26 cellular contexts compared by ENCODE assay signal in genomic region chr1:61186753-61187152, GRCh38.
DNase-seq lines count a peak whose midpoint lies in the region; ATAC-seq and TF ChIP-seq lines count a peak whose summit lies in the region.
"Had no signal": no experiment of that assay in that cellular context is flagged by ENCODE, and none has a peak within 500 bp of the region (broad histone marks: within the 10 kb centered on the region; RNA-seq: fewer than 3 reads in every experiment).

No MANE protein-coding gene starts in this region.

- H3K9me3 Mint-ChIP-seq in progenitor cell of endocrine pancreas (ENCODE audit: low read depth) = no peaks in the 10 kb centered on the region
- H3K9me3 Mint-ChIP-seq in activated CD8-positive, alpha-beta T cell treated with anti-CD3 and anti-CD28 coated beads, Interleukin-2, amount 10 ng/mL, durations not matched to agents 7 days and 5 days (ENCODE audit: insufficient read depth) = no peaks in the 10 kb centered on the region
- H3K9me3 Mint-ChIP-seq: activated naive CD8-positive, alpha-beta T cell treated with anti-CD3 and anti-CD28 coated beads, Interleukin-2, amount 50 U/mL, for 24 hours had no signal

- H3K27ac ChIP-seq in esophagus squamous epithelium (peak overlapping the region in 3 of 4 donors; percentile 29 to 65 (median 46)), thoracic aorta (peak overlapping the region; percentile 86)
- H3K27ac ChIP-seq: 22Rv1, neutrophil, upper lobe of left lung had no signal

- H3K4me1 Mint-ChIP-seq in progenitor cell of endocrine pancreas (ENCODE audit: low read depth) = peaks cover 5% of the 10 kb centered on the region
- H3K4me1 Mint-ChIP-seq in activated CD8-positive, alpha-beta T cell treated with anti-CD3 and anti-CD28 coated beads, Interleukin-2, amount 10 ng/mL, durations not matched to agents 7 days and 5 days (ENCODE audit: low read depth) = no peaks in the 10 kb centered on the region
- H3K4me1 Mint-ChIP-seq: activated naive CD8-positive, alpha-beta T cell treated with anti-CD3 and anti-CD28 coated beads, Interleukin-2, amount 50 U/mL, for 24 hours had no signal

- H3K27me3 Mint-ChIP-seq in progenitor cell of endocrine pancreas = peaks cover 41% of the 10 kb centered on the region
- peaks cover 11% of the 10 kb centered on the region for H3K27me3 Mint-ChIP-seq in activated CD8-positive, alpha-beta T cell treated with anti-CD3 and anti-CD28 coated beads, Interleukin-2, amount 10 ng/mL, durations not matched to agents 7 days and 5 days (ENCODE audit: low read depth)
- H3K27me3 Mint-ChIP-seq: activated naive CD8-positive, alpha-beta T cell treated with anti-CD3 and anti-CD28 coated beads, Interleukin-2, amount 50 U/mL, for 24 hours had no signal

- CTCF ChIA-PET in activated CD8-positive, alpha-beta T cell treated with anti-CD3 and anti-CD28 coated beads, Interleukin-2, amount 10 ng/mL, durations not matched to agents 7 days and 5 days (lab: Charles Lee) = no interaction called here

- TF ChIP-seq CTCF in esophagus squamous epithelium (IDR thresholded peaks at IDR 0.05) (no peak), progenitor cell of endocrine pancreas (IDR thresholded peaks at IDR 0.05; ENCODE audit: unreplicated experiment) (no peak), thoracic aorta (IDR thresholded peaks at IDR 0.05) (no peak)

- H3K36me3 Mint-ChIP-seq in progenitor cell of endocrine pancreas (ENCODE audit: insufficient read depth) = no peaks in the 10 kb centered on the region
- H3K36me3 Mint-ChIP-seq in activated CD8-positive, alpha-beta T cell treated with anti-CD3 and anti-CD28 coated beads, Interleukin-2, amount 10 ng/mL, durations not matched to agents 7 days and 5 days (ENCODE audit: low read depth) = no peaks in the 10 kb centered on the region

- H3K4me3 ChIP-seq in esophagus squamous epithelium (no peak overlapping the region), thoracic aorta (no peak overlapping the region)
- H3K4me3 ChIP-seq: K562, upper lobe of left lung had no signal

- no peaks in the 10 kb centered on the region for H3K36me3 ChIP-seq in esophagus squamous epithelium
- H3K36me3 ChIP-seq in thoracic aorta = no peaks in the 10 kb centered on the region
- H3K36me3 ChIP-seq: BE2C, neutrophil, upper lobe of left lung had no signal

- ATAC-seq in thoracic aorta (ENCODE audit: insufficient number of reproducible peaks, low FRiP score, low read depth) (no peak), HG03045 (IDR thresholded peaks at IDR 0.05; ENCODE audit: unreplicated experiment) (no peak), HG03139 (IDR thresholded peaks at IDR 0.05; ENCODE audit: unreplicated experiment) (no peak)
- ATAC-seq in activated CD8-positive, alpha-beta T cell treated with anti-CD3 and anti-CD28 coated beads, Interleukin-2, amount 10 ng/mL, durations not matched to agents 7 days and 5 days = no peak
- ATAC-seq: activated naive CD8-positive, alpha-beta T cell treated with anti-CD3 and anti-CD28 coated beads, Interleukin-2, amount 50 U/mL, for 24 hours; K562 had no signal

- H3K4me1 ChIP-seq in esophagus squamous epithelium (peaks cover 22 to 88% (median 39%) of the 10 kb centered on the region in 3 donors), thoracic aorta (ENCODE audit: control insufficient read depth in 1 of 2, low read depth in 2 of 2) (peaks cover 28 to 86% of the 10 kb centered on the region in 2 donors)

- peak overlapping the region; percentile 2 for H3K27ac Mint-ChIP-seq in progenitor cell of endocrine pancreas
- H3K27ac Mint-ChIP-seq in activated CD8-positive, alpha-beta T cell treated with anti-CD3 and anti-CD28 coated beads, Interleukin-2, amount 10 ng/mL, durations not matched to agents 7 days and 5 days = no peak overlapping the region
- H3K27ac Mint-ChIP-seq: activated naive CD8-positive, alpha-beta T cell treated with anti-CD3 and anti-CD28 coated beads, Interleukin-2, amount 50 U/mL, for 24 hours had no signal

- POLR2A ChIA-PET in activated CD8-positive, alpha-beta T cell treated with anti-CD3 and anti-CD28 coated beads, Interleukin-2, amount 10 ng/mL, durations not matched to agents 7 days and 5 days (lab: Charles Lee) = no interaction called here

- no peak for TF ChIP-seq POLR2A in esophagus squamous epithelium (IDR thresholded peaks at IDR 0.05)

- intact Hi-C loops in esophagus squamous epithelium (cut with DNase I) = no loop called here

- 28 to 66% methylated on average over 1 of the region's 1 CpG for WGBS in esophagus squamous epithelium, 2 donors

- H3K4me3 Mint-ChIP-seq in progenitor cell of endocrine pancreas (ENCODE audit: low read depth) = no peak overlapping the region
- H3K4me3 Mint-ChIP-seq in activated CD8-positive, alpha-beta T cell treated with anti-CD3 and anti-CD28 coated beads, Interleukin-2, amount 10 ng/mL, durations not matched to agents 7 days and 5 days = no peak overlapping the region
- H3K4me3 Mint-ChIP-seq: activated naive CD8-positive, alpha-beta T cell treated with anti-CD3 and anti-CD28 coated beads, Interleukin-2, amount 50 U/mL, for 24 hours had no signal

- H3K27me3 ChIP-seq in esophagus squamous epithelium (no peaks in the 10 kb centered on the region), thoracic aorta (replicated peaks; ENCODE audit: insufficient read depth) (no peaks in the 10 kb centered on the region)
- H3K27me3 ChIP-seq: BE2C, neutrophil, upper lobe of left lung had no signal

- DNase-seq in DMS 273 (lab: John Stamatoyannopoulos, UW; ENCODE audit: unreplicated experiment) (peak; percentile 45), DMS 273 treated with DMSO at 0.1 percent for 48 hours (lab: John Stamatoyannopoulos, UW) (no peak), esophagus squamous epithelium (lab: John Stamatoyannopoulos, UW) (no peak), progenitor cell of endocrine pancreas (ENCODE audit: low spot score, unreplicated experiment) (no peak), thoracic aorta (ENCODE audit: low spot score) (no peak)
- no peak for DNase-seq in activated CD8-positive, alpha-beta T cell treated with anti-CD3 and anti-CD28 coated beads, Interleukin-2, amount 10 ng/mL, durations not matched to agents 7 days and 5 days
- DNase-seq: activated CD4-positive, alpha-beta T cell treated with anti-CD3 and anti-CD28 coated beads, Interleukin-2, amount 50 U/mL, for 1 hour; activated CD8-positive, alpha-beta memory T cell treated with anti-CD3 and anti-CD28 coated beads, Interleukin-2, amount 50 U/mL, for 48 hours; activated effector memory CD4-positive, alpha-beta T cell treated with Interleukin-2 at 50 U/mL for 16 hours; activated naive CD8-positive, alpha-beta T cell treated with anti-CD3 and anti-CD28 coated beads, Interleukin-2, amount 50 U/mL, for 24 hours; BE2C; central memory CD4-positive, alpha-beta T cell; COR-L47; effector CD4-positive, alpha-beta T cell; MM.1S; NCI-H146; NCI-H774; retina; SIG-M5; stimulated activated CD4-positive, alpha-beta T cell treated with anti-CD3 and anti-CD28 coated beads, Interleukin-15, amount 100 ng/mL, for 24 hours; upper lobe of left lung had no signal

- H3K9me3 ChIP-seq in esophagus squamous epithelium (no peaks in the 10 kb centered on the region), thoracic aorta (no peaks in the 10 kb centered on the region)
- H3K9me3 ChIP-seq: BE2C, neutrophil, upper lobe of left lung had no signal
